Comparison of ENCODE assay signal across 11 cellular contexts in the genomic region with DNA sequence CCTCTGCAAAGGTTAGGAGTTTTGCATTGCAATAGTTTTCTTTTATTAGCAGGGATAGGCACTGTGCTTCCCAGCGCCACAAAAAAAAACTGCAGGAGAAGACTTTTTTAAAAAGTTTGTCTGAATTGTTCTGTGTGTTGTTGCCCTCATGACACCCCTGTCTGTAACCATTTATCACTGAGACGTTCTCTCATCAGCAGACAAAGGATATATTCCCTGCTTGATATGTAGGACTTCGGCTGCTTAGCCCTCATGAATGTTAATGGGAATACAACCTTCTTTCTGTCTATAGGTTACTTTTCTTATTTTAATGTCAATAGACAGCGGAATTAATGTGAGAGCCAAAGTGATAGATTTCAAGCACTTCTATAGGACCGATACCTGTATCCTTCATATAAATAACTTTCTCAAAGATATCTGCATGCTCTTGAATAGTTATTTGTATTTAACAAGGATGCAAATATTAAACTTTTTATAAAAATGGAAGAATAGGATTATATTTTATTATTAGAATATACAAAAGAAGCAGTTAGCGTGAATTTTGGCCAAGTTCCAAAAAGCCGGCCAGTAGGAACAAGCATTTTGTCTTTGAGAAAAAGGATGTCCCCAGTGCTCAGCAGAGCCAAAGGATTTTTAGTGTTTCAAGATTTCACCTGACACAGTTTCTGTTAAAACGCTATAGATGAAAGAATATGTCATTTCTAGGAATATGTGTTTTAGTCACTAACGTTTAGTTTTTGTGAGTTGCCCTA. TPM values are rescaled to one million over a fixed set of nuclear protein-coding genes. Genes with fewer than 3 reads are reported as not detected.
DNase-seq lines count a peak whose midpoint lies in the region; ATAC-seq, FAIRE-seq and TF ChIP-seq lines count a peak whose summit lies in the region.
"Had no signal": no experiment of that assay in that cellular context is flagged by ENCODE, and none has a peak within 500 bp of the region (broad histone marks: within the 10 kb centered on the region; RNA-seq: fewer than 3 reads in every experiment).

No MANE protein-coding gene starts in this region.

- H3K36me3 Mint-ChIP-seq in T-cell, result peaks cover 7% of the 10 kb centered on the region

- H3K4me3 Mint-ChIP-seq in T-cell, result peak overlapping the region in 2 of 3 donors; percentile 3 to 95

- H3K4me1 ChIP-seq in cardiac muscle cell (ENCODE audit: low read depth) (peaks cover 15% of the 10 kb centered on the region), kidney (ENCODE audit: control insufficient read depth in 1 of 2, insufficient read depth in 1 of 2, low read depth in 1 of 2, low read length in 2 of 2) (peaks cover 2 to 4% of the 10 kb centered on the region in 2 donors), thoracic aorta (ENCODE audit: control insufficient read depth in 1 of 2, low read depth in 2 of 2) (peaks cover 17 to 26% of the 10 kb centered on the region in 2 donors)
- H3K4me1 ChIP-seq: BE2C had no signal

- H3K27me3 Mint-ChIP-seq in T-cell, result peaks cover 25 to 30% of the 10 kb centered on the region in 2 donors

- no peak for FAIRE-seq in kidney (lab: Jason Lieb, UNC)

- H3K9me3 ChIP-seq in cardiac muscle cell (ENCODE audit: low read depth), result no peaks in the 10 kb centered on the region
- no peaks in the 10 kb centered on the region for H3K9me3 ChIP-seq in kidney (ENCODE audit: control insufficient read depth in 1 of 2, low read length in 2 of 2)
- no peaks in the 10 kb centered on the region for H3K9me3 ChIP-seq in thoracic aorta
- H3K9me3 ChIP-seq: BE2C, mucosa of descending colon had no signal

- H3K9ac ChIP-seq in kidney (ENCODE audit: low read length in 2 of 2), result peak overlapping the region in 1 of 2 donors; percentile 84

- H3K27ac ChIP-seq in cardiac muscle cell (peak overlapping the region; percentile 69), kidney (ENCODE audit: low read depth in 2 of 2, low read length in 2 of 2) (no peak overlapping the region), thoracic aorta (no peak overlapping the region)

- ATAC-seq in T-cell (replicated peaks in 1 of 4) (no peak), thoracic aorta (ENCODE audit: insufficient number of reproducible peaks, low FRiP score, low read depth) (no peak), HG03342 (IDR thresholded peaks at IDR 0.05; ENCODE audit: unreplicated experiment) (no peak)

- CTCF ChIA-PET in T-cell (lab: Charles Lee), result interaction anchor here (0.8 to 1.7 kb wide), 6 partner anchors 54 to 1802 kb away, joined by 3 to 12 read pairs (median 4); a partner anchor contains a TSS

- H3K27ac Mint-ChIP-seq in T-cell, result peak overlapping the region in 1 of 2 donors; percentile 98

- H3K4me1 Mint-ChIP-seq in T-cell, result peaks cover 29 to 32% (median 29%) of the 10 kb centered on the region in 3 donors

- H3K9me3 Mint-ChIP-seq in T-cell, result no peaks in the 10 kb centered on the region
- H3K9me3 Mint-ChIP-seq: activated CD4-positive, alpha-beta memory T cell treated with anti-CD3 and anti-CD28 coated beads, Interleukin-2, amount 10 ng/mL, durations not matched to agents 7 days and 5 days had no signal

- no peak overlapping the region for H3K4me3 ChIP-seq in cardiac muscle cell
- H3K4me3 ChIP-seq in kidney (ENCODE audit: low read length in 2 of 2), result peak overlapping the region; percentile 95 to 99
- peak overlapping the region; percentile 85 for H3K4me3 ChIP-seq in thoracic aorta

- H3K36me3 ChIP-seq in cardiac muscle cell, result no peaks in the 10 kb centered on the region
- H3K36me3 ChIP-seq in kidney (ENCODE audit: control insufficient read depth in 1 of 2, insufficient read depth in 2 of 2, low read length in 2 of 2), result no peaks in the 10 kb centered on the region
- no peaks in the 10 kb centered on the region for H3K36me3 ChIP-seq in thoracic aorta
- H3K36me3 ChIP-seq: BE2C had no signal

- H3K27me3 ChIP-seq in cardiac muscle cell (no peaks in the 10 kb centered on the region), thoracic aorta (replicated peaks; ENCODE audit: insufficient read depth) (no peaks in the 10 kb centered on the region)

- no peak for DNase-seq in cardiac muscle cell (ENCODE audit: low read depth in 1 of 2, low spot score in 1 of 2)
- no peak for DNase-seq in cardiac septum (ENCODE audit: low spot score)
- no peak for DNase-seq in T-cell
- DNase-seq in kidney, result no peak
- no peak for DNase-seq in thoracic aorta (ENCODE audit: low spot score)
- no peak for DNase-seq in T-helper 1 cell
- no peak for DNase-seq in activated CD8-positive, alpha-beta memory T cell treated with anti-CD3 and anti-CD28 coated beads, Interleukin-2, amount 50 U/mL, for 48 hours

- intact Hi-C loops in cardiac septum (cut with DNase I), result loop anchor here (2.0 kb wide), 1 partner anchor 90 kb away; no protein-coding TSS in a partner anchor
- intact Hi-C loops in kidney (cut with DNase I), result no loop called here

- TF ChIP-seq CTCF in cardiac muscle cell (IDR thresholded peaks at IDR 0.05; ENCODE audit: low read depth, low read length) (no peak), kidney (IDR thresholded peaks at IDR 0.05; ENCODE audit: borderline replicate concordance, extremely low read depth, insufficient read depth) (no peak), thoracic aorta (IDR thresholded peaks at IDR 0.05) (no peak)

- POLR2A ChIA-PET in T-cell (lab: Charles Lee), result interaction anchor here in 1 of 2 donors (1.7 kb wide), 1 partner anchor 121 kb away, joined by 12 read pairs; a partner anchor contains a TSS

RNA-seq across cellular contexts. Expression of a gene that starts 1.5 kb away (rescaled TPM):
- total RNA-seq in cardiac muscle cell, result 9.0 and 11.1 TPM in 2 replicates
- 10.9 and 16.7 TPM in 2 replicates for polyA plus RNA-seq in cardiac muscle cell
- total RNA-seq in cardiac septum, result 14.8 TPM
- total RNA-seq in T-cell, result 10 to 100 TPM; 18.4 to 28.9 (median 21.5) TPM
- 18.7 TPM for total RNA-seq in kidney
- 7.3 TPM for polyA plus RNA-seq in kidney (ENCODE audit: insufficient read depth, low read depth, low replicate concordance)
- total RNA-seq in thoracic aorta, result 10 to 100 TPM; 15.0 to 19.3 TPM

RNA-seq across cellular contexts. Expression of a gene that starts 27.7 kb away (rescaled TPM):
- 15.5 and 18.4 TPM in 2 replicates for total RNA-seq in cardiac muscle cell
- polyA plus RNA-seq in cardiac muscle cell, result 19.6 and 24.8 TPM in 2 replicates
- 0.19 TPM for total RNA-seq in cardiac septum
- total RNA-seq in T-cell, result 1 to 10 TPM in 3 of 5 donors, under 1 TPM in 1, not detected in 1; 0.68 to 1.6 (median 1.2) TPM
- total RNA-seq in kidney, result 7.0 TPM
- 7.3 TPM for polyA plus RNA-seq in kidney (ENCODE audit: insufficient read depth, low read depth, low replicate concordance)
- 1 to 10 TPM in 1 of 2 donors, not detected in 1; 1.4 TPM for total RNA-seq in thoracic aorta
- total RNA-seq: activated CD4-positive, alpha-beta memory T cell treated with anti-CD3 and anti-CD28 coated beads, Interleukin-2, amount 10 ng/mL, durations not matched to agents 7 days and 5 days had no signal

RNA-seq across cellular contexts. Expression of a gene that starts 56.2 kb away (rescaled TPM):
- total RNA-seq in cardiac muscle cell (0.53 and 0.95 TPM in 2 replicates), cardiac septum (0.97 TPM), T-cell (1 to 10 TPM in 3 of 5 donors, under 1 TPM in 2; 0.84 to 2.3 (median 1.6) TPM), kidney (1.5 TPM), thoracic aorta (under 1 TPM in 1 of 2 donors, not detected in 1; 0.42 TPM)
- polyA plus RNA-seq in cardiac muscle cell (1.6 and 2.4 TPM in 2 replicates), kidney (ENCODE audit: insufficient read depth, low read depth, low replicate concordance) (1.0 TPM)

RNA-seq across cellular contexts. Expression of a gene that starts 56.3 kb away (rescaled TPM):
- total RNA-seq in cardiac muscle cell (8.2 and 8.5 TPM in 2 replicates), cardiac septum (2.9 TPM), T-cell (10 to 100 TPM in 2 of 5 donors, 1 to 10 TPM in 3; 6.0 to 13.0 (median 9.8) TPM), kidney (6.7 TPM), thoracic aorta (1 to 10 TPM; 3.4 to 4.8 TPM)
- polyA plus RNA-seq in cardiac muscle cell (9.1 and 9.8 TPM in 2 replicates), kidney (ENCODE audit: insufficient read depth, low read depth, low replicate concordance) (2.4 TPM)
